3 cellular contexts compared by ENCODE assay signal in the genomic region with DNA sequence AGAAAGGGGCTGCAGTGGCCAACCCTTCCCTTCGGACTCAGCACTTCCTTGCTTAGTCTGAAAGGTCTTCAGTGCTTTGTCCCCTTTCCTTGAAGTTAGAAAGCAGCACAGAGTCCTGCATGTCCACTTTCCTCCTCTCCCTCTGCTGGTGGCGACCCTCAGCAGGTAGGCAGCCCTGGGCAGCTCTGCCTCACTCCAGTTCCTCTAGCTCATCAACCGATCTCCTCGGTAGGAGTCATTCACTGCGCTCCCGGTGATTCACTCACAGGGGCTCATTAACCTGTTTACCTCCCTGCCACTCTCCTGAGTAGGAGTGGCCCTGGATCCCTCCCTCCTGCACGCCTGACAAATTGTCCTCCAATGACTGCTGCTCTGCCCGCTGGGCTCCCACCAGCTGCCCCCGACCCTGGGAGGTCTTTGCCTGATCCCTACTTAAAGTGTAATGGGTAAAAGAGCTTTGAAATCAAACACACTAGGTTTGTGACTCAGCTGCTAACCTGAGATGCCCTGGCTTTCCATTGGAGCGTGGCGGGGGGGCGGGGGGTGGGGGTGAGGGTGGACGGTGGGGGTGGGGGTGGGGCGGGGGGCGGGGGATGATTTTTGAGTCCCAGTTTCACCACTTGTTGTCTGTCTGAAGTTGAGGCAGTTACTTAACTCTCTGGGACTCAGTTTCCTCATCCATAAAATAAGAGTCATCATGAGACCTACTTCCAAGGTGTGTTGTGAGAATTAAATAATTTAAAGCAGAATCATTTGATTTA.
A peak's percentile ranks its signal among the peaks of the same experiment; 100 is the strongest.
TF ChIP-seq lines count a peak whose summit lies in the region.

No MANE protein-coding gene starts in this region.

TF ChIP-seq in A549, 52 proteins besides CTCF, POLR2A, EP300 and RAD21 (continues in another document):
- TF ChIP-seq, protein P1, sequence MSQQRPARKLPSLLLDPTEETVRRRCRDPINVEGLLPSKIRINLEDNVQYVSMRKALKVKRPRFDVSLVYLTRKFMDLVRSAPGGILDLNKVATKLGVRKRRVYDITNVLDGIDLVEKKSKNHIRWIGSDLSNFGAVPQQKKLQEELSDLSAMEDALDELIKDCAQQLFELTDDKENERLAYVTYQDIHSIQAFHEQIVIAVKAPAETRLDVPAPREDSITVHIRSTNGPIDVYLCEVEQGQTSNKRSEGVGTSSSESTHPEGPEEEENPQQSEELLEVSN (IDR thresholded peaks at IDR 0.05; ENCODE audit: borderline replicate concordance, low read depth) = peak; percentile 28; the same call in 1 of the 2 replicates
- TF ChIP-seq, protein P2, sequence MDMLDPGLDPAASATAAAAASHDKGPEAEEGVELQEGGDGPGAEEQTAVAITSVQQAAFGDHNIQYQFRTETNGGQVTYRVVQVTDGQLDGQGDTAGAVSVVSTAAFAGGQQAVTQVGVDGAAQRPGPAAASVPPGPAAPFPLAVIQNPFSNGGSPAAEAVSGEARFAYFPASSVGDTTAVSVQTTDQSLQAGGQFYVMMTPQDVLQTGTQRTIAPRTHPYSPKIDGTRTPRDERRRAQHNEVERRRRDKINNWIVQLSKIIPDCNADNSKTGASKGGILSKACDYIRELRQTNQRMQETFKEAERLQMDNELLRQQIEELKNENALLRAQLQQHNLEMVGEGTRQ (IDR thresholded peaks at IDR 0.05) = peak; percentile 52; the same call in 1 of the 2 replicates
- TF ChIP-seq FOXS1 (CRISPR knock-in tag; IDR thresholded peaks at IDR 0.05) (no peak), ESRRA (IDR thresholded peaks at IDR 0.05; ENCODE audit: borderline replicate concordance, low read length) (no peak), SMC3 (IDR thresholded peaks at IDR 0.05) (peak; percentile 34; the same call in 2 of the 3 replicates), CBX2 (IDR thresholded peaks at IDR 0.05; ENCODE audit: borderline replicate concordance, low read depth) (no peak), JUN (IDR thresholded peaks at IDR 0.05) (peak; percentile 63 to 95; a peak in 4 of 5 replicates), HOXB5 (CRISPR knock-in tag; IDR thresholded peaks at IDR 0.05) (0 out of 2 replicates have a peak, but pooled peaks have one; percentile 5), JUNB (IDR thresholded peaks at IDR 0.05) (peak; percentile 66), FOSL2 (IDR thresholded peaks at IDR 0.05) (peak; percentile 49; the same call in 1 of the 2 replicates), FOSL2 (CRISPR knock-in tag; IDR thresholded peaks at IDR 0.05) (peak; percentile 97), GATA3 (IDR thresholded peaks at IDR 0.05; ENCODE audit: borderline replicate concordance) (peak; percentile 76), MYC (IDR thresholded peaks at IDR 0.05; ENCODE audit: borderline replicate concordance, low read length) (peak; percentile 9; the same call in 1 of the 2 replicates), RARB (CRISPR knock-in tag; IDR thresholded peaks at IDR 0.05) (no peak), FOSB (CRISPR knock-in tag; IDR thresholded peaks at IDR 0.05) (0 out of 2 replicates have a peak, but pooled peaks have one; percentile 34), ZC3H11A (IDR thresholded peaks at IDR 0.05) (no peak), CEBPB (IDR thresholded peaks at IDR 0.05) (0 out of 4 replicates have a peak, but pooled peaks of 1 of the 2 experiments have one; percentile 21)
- TF ChIP-seq, protein P3, sequence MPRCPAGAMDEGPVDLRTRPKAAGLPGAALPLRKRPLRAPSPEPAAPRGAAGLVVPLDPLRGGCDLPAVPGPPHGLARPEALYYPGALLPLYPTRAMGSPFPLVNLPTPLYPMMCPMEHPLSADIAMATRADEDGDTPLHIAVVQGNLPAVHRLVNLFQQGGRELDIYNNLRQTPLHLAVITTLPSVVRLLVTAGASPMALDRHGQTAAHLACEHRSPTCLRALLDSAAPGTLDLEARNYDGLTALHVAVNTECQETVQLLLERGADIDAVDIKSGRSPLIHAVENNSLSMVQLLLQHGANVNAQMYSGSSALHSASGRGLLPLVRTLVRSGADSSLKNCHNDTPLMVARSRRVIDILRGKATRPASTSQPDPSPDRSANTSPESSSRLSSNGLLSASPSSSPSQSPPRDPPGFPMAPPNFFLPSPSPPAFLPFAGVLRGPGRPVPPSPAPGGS (IDR thresholded peaks at IDR 0.05) = 0 out of 3 replicates have a peak, but pooled peaks have one; percentile 40
- TF ChIP-seq, protein P4, sequence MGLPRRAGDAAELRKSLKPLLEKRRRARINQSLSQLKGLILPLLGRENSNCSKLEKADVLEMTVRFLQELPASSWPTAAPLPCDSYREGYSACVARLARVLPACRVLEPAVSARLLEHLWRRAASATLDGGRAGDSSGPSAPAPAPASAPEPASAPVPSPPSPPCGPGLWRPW (IDR thresholded peaks at IDR 0.05) = no peak

TF ChIP-seq in IMR-90, 13 proteins besides CTCF, POLR2A, EP300 and RAD21:
- peak; percentile 30; the same call in 1 of the 2 replicates for TF ChIP-seq BHLHE40 (IDR thresholded peaks at IDR 0.05; ENCODE audit: low read depth, low read length)
- TF ChIP-seq, protein P5, sequence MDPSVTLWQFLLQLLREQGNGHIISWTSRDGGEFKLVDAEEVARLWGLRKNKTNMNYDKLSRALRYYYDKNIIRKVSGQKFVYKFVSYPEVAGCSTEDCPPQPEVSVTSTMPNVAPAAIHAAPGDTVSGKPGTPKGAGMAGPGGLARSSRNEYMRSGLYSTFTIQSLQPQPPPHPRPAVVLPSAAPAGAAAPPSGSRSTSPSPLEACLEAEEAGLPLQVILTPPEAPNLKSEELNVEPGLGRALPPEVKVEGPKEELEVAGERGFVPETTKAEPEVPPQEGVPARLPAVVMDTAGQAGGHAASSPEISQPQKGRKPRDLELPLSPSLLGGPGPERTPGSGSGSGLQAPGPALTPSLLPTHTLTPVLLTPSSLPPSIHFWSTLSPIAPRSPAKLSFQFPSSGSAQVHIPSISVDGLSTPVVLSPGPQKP (IDR thresholded peaks at IDR 0.05; ENCODE audit: borderline replicate concordance, low read depth, low read length) = no peak
- TF ChIP-seq, protein P2 (IDR thresholded peaks at IDR 0.05; ENCODE audit: low read depth, low read length) = no peak
- TF ChIP-seq MAZ (IDR thresholded peaks at IDR 0.05; ENCODE audit: borderline replicate concordance, low read depth, low read length) = no peak
- TF ChIP-seq NFE2L2 (IDR thresholded peaks at IDR 0.05; ENCODE audit: low read depth, low read length) = no peak
- TF ChIP-seq RCOR1 (IDR thresholded peaks at IDR 0.05; ENCODE audit: insufficient replicate concordance, low read length) = no peak
- TF ChIP-seq MAFK (IDR thresholded peaks at IDR 0.05; ENCODE audit: low read depth, low read length) = no peak
- peak; percentile 40; the same call in 1 of the 2 replicates for TF ChIP-seq FOS (IDR thresholded peaks at IDR 0.05; ENCODE audit: low read depth, low read length)
- TF ChIP-seq SMC3 (IDR thresholded peaks at IDR 0.05; ENCODE audit: low read depth, low read length) = no peak
- no peak for TF ChIP-seq RFX5 (IDR thresholded peaks at IDR 0.05; ENCODE audit: low read depth, low read length)
- TF ChIP-seq MXI1 (IDR thresholded peaks at IDR 0.05; ENCODE audit: borderline replicate concordance, low read depth, low read length) = no peak

TF ChIP-seq in SK-N-SH, 30 proteins besides CTCF, POLR2A, EP300 and RAD21:
- peak; percentile 36; the same call in 1 of the 2 replicates for TF ChIP-seq JUND (IDR thresholded peaks at IDR 0.05)
- peak; percentile 58; the same call in 1 of the 2 replicates for TF ChIP-seq FOSL2 (IDR thresholded peaks at IDR 0.05; ENCODE audit: borderline replicate concordance, low read depth)
- TF ChIP-seq, protein P6, sequence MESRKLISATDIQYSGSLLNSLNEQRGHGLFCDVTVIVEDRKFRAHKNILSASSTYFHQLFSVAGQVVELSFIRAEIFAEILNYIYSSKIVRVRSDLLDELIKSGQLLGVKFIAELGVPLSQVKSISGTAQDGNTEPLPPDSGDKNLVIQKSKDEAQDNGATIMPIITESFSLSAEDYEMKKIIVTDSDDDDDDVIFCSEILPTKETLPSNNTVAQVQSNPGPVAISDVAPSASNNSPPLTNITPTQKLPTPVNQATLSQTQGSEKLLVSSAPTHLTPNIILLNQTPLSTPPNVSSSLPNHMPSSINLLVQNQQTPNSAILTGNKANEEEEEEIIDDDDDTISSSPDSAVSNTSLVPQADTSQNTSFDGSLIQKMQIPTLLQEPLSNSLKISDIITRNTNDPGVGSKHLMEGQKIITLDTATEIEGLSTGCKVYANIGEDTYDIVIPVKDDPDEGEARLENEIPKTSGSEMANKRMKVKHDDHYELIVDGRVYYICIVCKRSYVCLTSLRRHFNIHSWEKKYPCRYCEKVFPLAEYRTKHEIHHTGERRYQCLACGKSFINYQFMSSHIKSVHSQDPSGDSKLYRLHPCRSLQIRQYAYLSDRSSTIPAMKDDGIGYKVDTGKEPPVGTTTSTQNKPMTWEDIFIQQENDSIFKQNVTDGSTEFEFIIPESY (IDR thresholded peaks at IDR 0.05; ENCODE audit: borderline replicate concordance, low read depth) = peak; percentile 67; the same call in 1 of the 2 replicates
- no peak for TF ChIP-seq FOXJ3 (CRISPR knock-in tag; IDR thresholded peaks at IDR 0.05)
- TF ChIP-seq TCF12 (IDR thresholded peaks at IDR 0.05) = peak; percentile 21; the same call in 1 of the 2 replicates
- TF ChIP-seq NRF1 (IDR thresholded peaks at IDR 0.05; ENCODE audit: low read depth, low read length) = no peak
- no peak for TF ChIP-seq EZH2phosphoT487 (IDR thresholded peaks at IDR 0.05; ENCODE audit: borderline replicate concordance, low read depth)
- TF ChIP-seq, protein P7, sequence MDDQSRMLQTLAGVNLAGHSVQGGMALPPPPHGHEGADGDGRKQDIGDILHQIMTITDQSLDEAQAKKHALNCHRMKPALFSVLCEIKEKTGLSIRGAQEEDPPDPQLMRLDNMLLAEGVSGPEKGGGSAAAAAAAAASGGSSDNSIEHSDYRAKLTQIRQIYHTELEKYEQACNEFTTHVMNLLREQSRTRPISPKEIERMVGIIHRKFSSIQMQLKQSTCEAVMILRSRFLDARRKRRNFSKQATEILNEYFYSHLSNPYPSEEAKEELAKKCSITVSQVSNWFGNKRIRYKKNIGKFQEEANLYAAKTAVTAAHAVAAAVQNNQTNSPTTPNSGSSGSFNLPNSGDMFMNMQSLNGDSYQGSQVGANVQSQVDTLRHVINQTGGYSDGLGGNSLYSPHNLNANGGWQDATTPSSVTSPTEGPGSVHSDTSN (IDR thresholded peaks at IDR 0.05) = peak; percentile 62
